Comparison of ENCODE assay signal across 9 cellular contexts in the genomic region with DNA sequence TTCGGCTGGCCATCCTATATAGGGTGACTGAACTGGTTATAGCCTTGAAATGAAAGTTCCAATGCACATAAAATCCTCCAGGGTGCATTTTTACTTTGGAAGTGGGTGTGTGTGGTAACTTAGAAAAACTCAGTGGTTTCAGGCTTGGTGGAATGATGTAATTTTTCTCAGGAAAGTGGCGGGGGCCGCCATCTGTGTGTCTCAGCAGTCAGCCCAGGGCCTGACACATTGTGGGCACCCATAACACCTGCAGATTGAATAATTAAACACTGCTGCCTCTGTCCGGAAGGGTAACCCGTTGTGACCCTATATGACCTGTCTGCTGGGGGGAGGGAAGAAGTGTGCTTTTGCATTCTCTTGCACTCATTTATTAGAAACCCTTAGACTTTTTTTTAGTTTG. TPM values are rescaled to one million over a fixed set of nuclear protein-coding genes. Genes with fewer than 3 reads are reported as not detected.
DNase-seq lines count a peak whose midpoint lies in the region; ATAC-seq and TF ChIP-seq lines count a peak whose summit lies in the region.
"Had no signal": no experiment of that assay in that cellular context is flagged by ENCODE, and none has a peak within 500 bp of the region (broad histone marks: within the 10 kb centered on the region; RNA-seq: fewer than 3 reads in every experiment).

No MANE protein-coding gene starts in this region.

- H3K4me1 ChIP-seq in colonic mucosa = peaks cover 4% of the 10 kb centered on the region
- peaks cover 30% of the 10 kb centered on the region for H3K4me1 ChIP-seq in Karpas-422 (ENCODE audit: low read length)

- H3K36me3 Mint-ChIP-seq in activated CD4-positive, alpha-beta T cell treated with anti-CD3 and anti-CD28 coated beads for 36 hours (ENCODE audit: low read depth) = peaks cover 4% of the 10 kb centered on the region

- H3K9ac ChIP-seq in colonic mucosa (ENCODE audit: low read depth in 2 of 2, low read length in 2 of 2) = no peak overlapping the region
- H3K9ac ChIP-seq in Karpas-422 (ENCODE audit: low read length) = no peak overlapping the region

- H3K4me3 Mint-ChIP-seq in activated CD4-positive, alpha-beta T cell treated with anti-CD3 and anti-CD28 coated beads for 36 hours = peak overlapping the region; percentile 28

- DNase-seq in activated CD4-positive, alpha-beta T cell treated with anti-CD3 and anti-CD28 coated beads for 36 hours = peak; percentile 84
- DNase-seq in activated CD4-positive, alpha-beta T cell treated with anti-CD3 and anti-CD28 coated beads, Interleukin-2, amount 50 U/mL, for 1 hour = no peak
- DNase-seq in SKM-1 treated with dmso at 0.1 percent for 144 hours (lab: John Stamatoyannopoulos, UW; ENCODE audit: unreplicated experiment) (peak; percentile 74), colonic mucosa (no peak), SHP77 treated with DMSO at 0.1 percent for 48 hours (lab: John Stamatoyannopoulos, UW) (no peak), Karpas-422 (no peak)
- DNase-seq in stimulated activated naive CD8-positive, alpha-beta T cell treated with anti-CD3 and anti-CD28 coated beads, Interleukin-15, Interleukin-2, amounts not matched to agents 100 U/mL and 50 U/mL, for 24 hours = peak; percentile 76
- DNase-seq: NCI-H1417 treated with DMSO at 0.1 percent for 48 hours had no signal

- H3K27ac Mint-ChIP-seq in activated CD4-positive, alpha-beta T cell treated with anti-CD3 and anti-CD28 coated beads for 36 hours = peak overlapping the region; percentile 72

- no peaks in the 10 kb centered on the region for H3K27me3 ChIP-seq in colonic mucosa
- no peaks in the 10 kb centered on the region for H3K27me3 ChIP-seq in Karpas-422 (ENCODE audit: low read length)

- intact Hi-C loops in activated CD4-positive, alpha-beta T cell treated with anti-CD3 and anti-CD28 coated beads for 36 hours (cut with DNase I, micrococcal nuclease) = loop anchor here in 1 of 2 experiments (1.0 to 10.0 kb wide), 2 partner anchors 56 to 353 kb away; a partner anchor contains a TSS
- intact Hi-C loops in colonic mucosa (cut with DNase I) = no loop called here

- no peaks in the 10 kb centered on the region for H4K20me1 ChIP-seq in Karpas-422 (ENCODE audit: insufficient read depth, low read depth, low read length)

- peaks cover 4% of the 10 kb centered on the region for H3K9me3 Mint-ChIP-seq in activated CD4-positive, alpha-beta T cell treated with anti-CD3 and anti-CD28 coated beads for 36 hours (ENCODE audit: low read depth)

- POLR2A ChIA-PET in activated CD4-positive, alpha-beta T cell treated with anti-CD3 and anti-CD28 coated beads for 36 hours (lab: Charles Lee) = no interaction called here

- peaks cover 66% of the 10 kb centered on the region for H3K4me1 Mint-ChIP-seq in activated CD4-positive, alpha-beta T cell treated with anti-CD3 and anti-CD28 coated beads for 36 hours

- H3K27ac ChIP-seq in colonic mucosa (peak overlapping the region; percentile 53), Karpas-422 (ENCODE audit: low read length) (no peak overlapping the region)

- CTCF ChIA-PET in activated CD4-positive, alpha-beta T cell treated with anti-CD3 and anti-CD28 coated beads for 36 hours (lab: Charles Lee) = interaction anchor here (6.6 kb wide), 1 partner anchor 47 kb away, joined by 37 read pairs; a partner anchor contains a TSS

- H3K27me3 Mint-ChIP-seq in activated CD4-positive, alpha-beta T cell treated with anti-CD3 and anti-CD28 coated beads for 36 hours = no peaks in the 10 kb centered on the region

- H3K9me2 ChIP-seq in Karpas-422 (replicated peaks; ENCODE audit: insufficient read depth, low read length) = no peaks in the 10 kb centered on the region

- no peak overlapping the region for H3K4me2 ChIP-seq in Karpas-422 (ENCODE audit: low read depth, low read length, poor library complexity, severe bottlenecking)

- no peaks in the 10 kb centered on the region for H3K36me3 ChIP-seq in colonic mucosa
- H3K36me3 ChIP-seq in Karpas-422 (ENCODE audit: insufficient read depth, low read length) = no peaks in the 10 kb centered on the region

- H3K4me3 ChIP-seq in colonic mucosa = no peak overlapping the region
- H3K4me3 ChIP-seq in Karpas-422 (ENCODE audit: low read length) = no peak overlapping the region

- peaks cover 22% of the 10 kb centered on the region for H3K79me2 ChIP-seq in Karpas-422 (ENCODE audit: low read length)

- TF ChIP-seq CTCF in colonic mucosa (IDR thresholded peaks at IDR 0.05) = no peak

- H3K9me3 ChIP-seq in colonic mucosa (no peaks in the 10 kb centered on the region), Karpas-422 (ENCODE audit: low read length) (no peaks in the 10 kb centered on the region)

- ATAC-seq in activated CD4-positive, alpha-beta T cell treated with anti-CD3 and anti-CD28 coated beads for 36 hours = peak; percentile 53
- peak; percentile 53 for ATAC-seq in stimulated activated naive CD8-positive, alpha-beta T cell treated with anti-CD3 and anti-CD28 coated beads, Interleukin-15, Interleukin-2, amounts not matched to agents 100 U/mL and 50 U/mL, for 24 hours
- ATAC-seq in HG02759 (IDR thresholded peaks at IDR 0.05; ENCODE audit: unreplicated experiment) = no peak

- no peak overlapping the region for H2AFZ ChIP-seq in Karpas-422 (ENCODE audit: low read length)

RNA-seq across cellular contexts. Expression of a gene that starts 2.2 kb away (rescaled TPM):
- total RNA-seq in activated CD4-positive, alpha-beta T cell treated with anti-CD3 and anti-CD28 coated beads for 36 hours = 10 to 100 TPM; 27.8 to 36.6 TPM
- total RNA-seq in colonic mucosa = 10 to 100 TPM; 16.0 to 25.9 TPM
- 7.7 and 11.7 TPM in 2 replicates for total RNA-seq in Karpas-422 (2014; rRNA removed; shearing (Covaris generic); ENCODE audit: low replicate concordance)

RNA-seq across cellular contexts. Expression of a gene that starts 33.9 kb away (rescaled TPM):
- under 1 TPM in 1 of 2 experiments, not detected in 1; 0.16 TPM for total RNA-seq in activated CD4-positive, alpha-beta T cell treated with anti-CD3 and anti-CD28 coated beads for 36 hours
- 100 to 1,000 TPM in 1 of 2 donors, 10 to 100 TPM in 1; 46.2 to 120 TPM for total RNA-seq in colonic mucosa
- total RNA-seq in Karpas-422 (2014; rRNA removed; shearing (Covaris generic); ENCODE audit: low replicate concordance) = not detected in 2 replicates

RNA-seq across cellular contexts. Expression of a gene that starts 40.6 kb away (rescaled TPM):
- not detected for total RNA-seq in activated CD4-positive, alpha-beta T cell treated with anti-CD3 and anti-CD28 coated beads for 36 hours
- total RNA-seq in colonic mucosa = 1 to 10 TPM in 1 of 2 donors, under 1 TPM in 1; 0.72 to 1.8 TPM
- not detected in 2 replicates for total RNA-seq in Karpas-422 (2014; rRNA removed; shearing (Covaris generic); ENCODE audit: low replicate concordance)

RNA-seq across cellular contexts. Expression of a gene that starts 47.3 kb away (rescaled TPM):
- under 1 TPM; 0.19 to 0.55 TPM for total RNA-seq in activated CD4-positive, alpha-beta T cell treated with anti-CD3 and anti-CD28 coated beads for 36 hours
- 1 to 10 TPM; 1.4 to 4.0 TPM for total RNA-seq in colonic mucosa
- not detected in 2 replicates for total RNA-seq in Karpas-422 (2014; rRNA removed; shearing (Covaris generic); ENCODE audit: low replicate concordance)

RNA-seq across cellular contexts. Expression of a gene that starts 47.3 kb away (rescaled TPM):
- 100 to 1,000 TPM; 102 to 125 TPM for total RNA-seq in activated CD4-positive, alpha-beta T cell treated with anti-CD3 and anti-CD28 coated beads for 36 hours
- 10 to 100 TPM; 42.2 to 62.0 TPM for total RNA-seq in colonic mucosa
- total RNA-seq in Karpas-422 (2014; rRNA removed; shearing (Covaris generic); ENCODE audit: low replicate concordance) = 60.4 and 112 TPM in 2 replicates

Comparison
In these comparisons a context has a peak if more than half of its experiments do, and no peak if none do; other contexts are left out.
1. DNase-seq: peak in activated CD4-positive, alpha-beta T cell treated with anti-CD3 and anti-CD28 coated beads for 36 hours (single experiment), SKM-1 treated with dmso at 0.1 percent for 144 hours (single experiment) and stimulated activated naive CD8-positive, alpha-beta T cell treated with anti-CD3 and anti-CD28 coated beads, Interleukin-15, Interleukin-2, amounts not matched to agents 100 U/mL and 50 U/mL, for 24 hours (single experiment); none in activated CD4-positive, alpha-beta T cell treated with anti-CD3 and anti-CD28 coated beads, Interleukin-2, amount 50 U/mL, for 1 hour (single experiment), colonic mucosa (single experiment), SHP77 treated with DMSO at 0.1 percent for 48 hours (single experiment) and Karpas-422 (single experiment).
2. RNA of a gene that starts 33.9 kb away (total RNA-seq): 46.2 to 120 TPM in colonic mucosa; 0.16 TPM in activated CD4-positive, alpha-beta T cell treated with anti-CD3 and anti-CD28 coated beads for 36 hours and not detected in Karpas-422; every median in the first group is over 10 times any median in the second.